Comparison of ENCODE assay signal across 15 cellular contexts in genomic region chr4:19689511-19689910, GRCh38.
A peak's percentile ranks its signal among the peaks of the same experiment; 100 is the strongest.
DNase-seq lines count a peak whose midpoint lies in the region; ATAC-seq and TF ChIP-seq lines count a peak whose summit lies in the region.
"Had no signal": no experiment of that assay in that cellular context is flagged by ENCODE, and none has a peak within 500 bp of the region (broad histone marks: within the 10 kb centered on the region; RNA-seq: fewer than 3 reads in every experiment).

No MANE protein-coding gene starts in this region.

- peaks cover 3% of the 10 kb centered on the region for H3K4me1 ChIP-seq in RWPE2 (ENCODE audit: insufficient read depth, poor library complexity, severe bottlenecking)
- H3K4me1 ChIP-seq: stomach had no signal

- H3K36me3 ChIP-seq in RWPE2 (ENCODE audit: low read depth) = no peaks in the 10 kb centered on the region
- H3K36me3 ChIP-seq: stomach had no signal

- peak overlapping the region; percentile 90 for H3K27ac Mint-ChIP-seq in osteocyte (ENCODE audit: unreplicated experiment)
- no peak overlapping the region for H3K27ac Mint-ChIP-seq in effector memory CD8-positive, alpha-beta T cell
- H3K27ac Mint-ChIP-seq: activated naive CD4-positive, alpha-beta T cell treated with anti-CD3 and anti-CD28 coated beads for 36 hours; CD4-positive, alpha-beta memory T cell; dendritic cell treated with granulocyte-macrophage colony-stimulating factor and Interleukin-4, amounts not matched to agents 40 ng/mL and 50 ng/mL, for 4 days; mesothelial cell of epicardium had no signal

- no peaks in the 10 kb centered on the region for H3K36me3 Mint-ChIP-seq in osteocyte (ENCODE audit: unreplicated experiment)
- H3K36me3 Mint-ChIP-seq in effector memory CD8-positive, alpha-beta T cell (ENCODE audit: insufficient read depth) = no peaks in the 10 kb centered on the region
- H3K36me3 Mint-ChIP-seq: CD4-positive, alpha-beta memory T cell; mesothelial cell of epicardium had no signal

- H3K4me3 Mint-ChIP-seq in osteocyte (ENCODE audit: unreplicated experiment) = peak overlapping the region; percentile 56
- no peak overlapping the region for H3K4me3 Mint-ChIP-seq in effector memory CD8-positive, alpha-beta T cell
- H3K4me3 Mint-ChIP-seq: activated naive CD4-positive, alpha-beta T cell treated with anti-CD3 and anti-CD28 coated beads for 36 hours; CD4-positive, alpha-beta memory T cell; dendritic cell treated with granulocyte-macrophage colony-stimulating factor and Interleukin-4, amounts not matched to agents 40 ng/mL and 50 ng/mL, for 4 days; mesothelial cell of epicardium had no signal

- peak overlapping the region; percentile 13 for H3K27ac ChIP-seq in RWPE2 (ENCODE audit: poor library complexity, severe bottlenecking)
- H3K27ac ChIP-seq: stomach had no signal

- TF ChIP-seq CTCF in RWPE2 (IDR thresholded peaks at IDR 0.05; ENCODE audit: poor library complexity, severe bottlenecking) = no peak
- TF ChIP-seq CTCF in fibroblast of mammary gland (conservative IDR thresholded peaks at IDR 0.05; ENCODE audit: control insufficient read depth, insufficient read depth, low read depth, low read length) = no peak
- TF ChIP-seq CTCF in osteocyte (IDR thresholded peaks at IDR 0.05) = no peak

- peaks cover 32% of the 10 kb centered on the region for H3K4me1 Mint-ChIP-seq in osteocyte (ENCODE audit: unreplicated experiment)
- H3K4me1 Mint-ChIP-seq in effector memory CD8-positive, alpha-beta T cell (ENCODE audit: low read depth in 2 of 2) = no peaks in the 10 kb centered on the region

- DNase-seq in EL (peak; percentile 91), RWPE2 (ENCODE audit: low spot score) (no peak), fibroblast of mammary gland (ENCODE audit: low read depth) (peak; percentile 41), osteocyte (ENCODE audit: extremely low spot score, unreplicated experiment) (no peak), NCI-H748 (lab: John Stamatoyannopoulos, UW; ENCODE audit: unreplicated experiment) (no peak), UCSD-AML1 (lab: John Stamatoyannopoulos, UW; ENCODE audit: unreplicated experiment) (no peak), NOMO-1 treated with DMSO at 0.1 percent for 48 hours (lab: John Stamatoyannopoulos, UW; ENCODE audit: unreplicated experiment) (no peak)
- no peak for DNase-seq in effector memory CD8-positive, alpha-beta T cell
- DNase-seq: activated naive CD4-positive, alpha-beta T cell treated with anti-CD3 and anti-CD28 coated beads for 36 hours; CD4-positive, alpha-beta memory T cell; hippocampal formation; stomach had no signal

- no peak overlapping the region for H3K4me3 ChIP-seq in RWPE2 (ENCODE audit: severe bottlenecking)
- H3K4me3 ChIP-seq in fibroblast of mammary gland (ENCODE audit: control insufficient read depth, low read depth, low read length) = no peak overlapping the region
- H3K4me3 ChIP-seq: stomach had no signal

- ATAC-seq in RWPE2 (ENCODE audit: low read depth) = peak; percentile 67; the same call in 2 of the 3 replicates
- no peak for ATAC-seq in effector memory CD8-positive, alpha-beta T cell (replicated peaks)
- ATAC-seq: Panc1 had no signal

- H3K27me3 ChIP-seq in RWPE2 (ENCODE audit: insufficient read depth, poor library complexity, severe bottlenecking) = no peaks in the 10 kb centered on the region
- H3K27me3 ChIP-seq: stomach had no signal

- H3K9me3 ChIP-seq in RWPE2 (ENCODE audit: severe bottlenecking) = no peaks in the 10 kb centered on the region
- H3K9me3 ChIP-seq: stomach had no signal

- H3K9me3 Mint-ChIP-seq in osteocyte (ENCODE audit: unreplicated experiment) = no peaks in the 10 kb centered on the region
- peaks cover 10 to 24% of the 10 kb centered on the region in 2 donors for H3K9me3 Mint-ChIP-seq in effector memory CD8-positive, alpha-beta T cell
- H3K9me3 Mint-ChIP-seq: dendritic cell treated with granulocyte-macrophage colony-stimulating factor and Interleukin-4, amounts not matched to agents 40 ng/mL and 50 ng/mL, for 4 days had no signal

- no peaks in the 10 kb centered on the region for H3K27me3 Mint-ChIP-seq in osteocyte (ENCODE audit: unreplicated experiment)
- no peaks in the 10 kb centered on the region for H3K27me3 Mint-ChIP-seq in effector memory CD8-positive, alpha-beta T cell
- H3K27me3 Mint-ChIP-seq: CD4-positive, alpha-beta memory T cell; dendritic cell treated with granulocyte-macrophage colony-stimulating factor and Interleukin-4, amounts not matched to agents 40 ng/mL and 50 ng/mL, for 4 days had no signal

Comparison
In these comparisons a context has a peak if more than half of its experiments do, and no peak if none do; other contexts are left out.
1. DNase-seq: peak in EL (single experiment) and fibroblast of mammary gland (single experiment); none in RWPE2 (single experiment), osteocyte (single experiment), effector memory CD8-positive, alpha-beta T cell (0 of 3), NCI-H748 (single experiment), UCSD-AML1 (single experiment) and NOMO-1 treated with DMSO at 0.1 percent for 48 hours (single experiment).